Comparison of ENCODE assay signal across 20 cellular contexts in the genomic region with DNA sequence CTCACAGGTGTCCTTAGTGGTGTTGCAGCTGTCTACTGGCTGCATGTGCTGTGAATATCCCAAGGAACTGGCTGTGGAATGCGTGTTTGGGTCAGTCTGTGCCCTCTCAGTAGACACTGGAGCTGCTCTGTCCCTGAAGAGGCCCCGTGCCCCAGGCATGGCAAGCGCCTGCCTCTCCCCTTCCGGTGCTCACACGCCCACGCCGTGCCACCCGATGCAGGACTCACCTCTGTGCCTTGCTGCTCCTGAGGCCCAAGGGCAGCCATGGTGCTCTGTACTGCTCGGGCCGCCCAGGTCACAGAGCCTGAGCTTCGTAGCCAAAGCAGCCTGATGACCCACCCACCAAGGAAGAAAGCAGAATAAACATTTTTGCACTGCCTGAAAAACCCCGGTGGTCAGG. TPM values are rescaled to one million over a fixed set of nuclear protein-coding genes. Genes with fewer than 3 reads are reported as not detected.
DNase-seq lines count a peak whose midpoint lies in the region; ATAC-seq, FAIRE-seq and TF ChIP-seq lines count a peak whose summit lies in the region.
"Had no signal": no experiment of that assay in that cellular context is flagged by ENCODE, and none has a peak within 500 bp of the region (broad histone marks: within the 10 kb centered on the region; RNA-seq: fewer than 3 reads in every experiment).

No MANE protein-coding gene starts in this region.

- ATAC-seq in GM21529 (IDR thresholded peaks at IDR 0.05; ENCODE audit: unreplicated experiment): no peak
- ATAC-seq: activated CD8-positive, alpha-beta T cell treated with anti-CD3 and anti-CD28 coated beads, Interleukin-2, amount 10 ng/mL, durations not matched to agents 7 days and 5 days; left lobe of liver; pancreas had no signal

- intact Hi-C loops in kidney (cut with DNase I): no loop called here
- intact Hi-C loops in stomach (cut with DNase I; ENCODE audit: low total_unique reads): no loop called here

- peak; percentile 11 for DNase-seq in stimulated activated CD4-positive, alpha-beta T cell treated with anti-CD3 and anti-CD28 coated beads, Interleukin-4, amount 100 ng/mL, for 24 hours
- DNase-seq in stimulated activated CD4-positive, alpha-beta T cell treated with anti-CD3 and anti-CD28 coated beads, Interleukin-4, amount 100 ng/mL, for 4 hours: no peak
- DNase-seq in SJCRH30 (peak; percentile 37 to 49), kidney (peak; percentile 78), stomach (peak; percentile 49), SIG-M5 (lab: John Stamatoyannopoulos, UW) (no peak), GDM1 (lab: John Stamatoyannopoulos, UW) (no peak)
- DNase-seq: activated CD8-positive, alpha-beta T cell treated with anti-CD3 and anti-CD28 coated beads, Interleukin-2, amount 10 ng/mL, durations not matched to agents 7 days and 5 days; amniotic stem cell; cerebellar nuclear complex; hypothalamus; MV-4-11; NCI-H2029 treated with DMSO at 0.1 percent for 48 hours; NCI-H524 had no signal

- H3K36me3 ChIP-seq in SJCRH30 (no peaks in the 10 kb centered on the region), kidney (ENCODE audit: control insufficient read depth in 1 of 2, insufficient read depth in 2 of 2, low read length in 2 of 2) (peaks cover 7 to 19% of the 10 kb centered on the region in 2 donors), stomach (peaks cover 35 to 52% (median 51%) of the 10 kb centered on the region in 4 donors)

- H3K4me3 ChIP-seq in SJCRH30 (no peak overlapping the region), kidney (ENCODE audit: low read length in 2 of 2) (no peak overlapping the region), stomach (no peak overlapping the region)
- H3K4me3 ChIP-seq: pancreas, smooth muscle cell, tibial nerve had no signal

- peaks cover 12% of the 10 kb centered on the region; the same call in 1 of the 2 replicates for H3K4me1 ChIP-seq in SJCRH30
- no peaks in the 10 kb centered on the region for H3K4me1 ChIP-seq in kidney (ENCODE audit: control insufficient read depth in 1 of 2, insufficient read depth in 1 of 2, low read depth in 1 of 2, low read length in 2 of 2)
- H3K4me1 ChIP-seq in stomach: peaks cover 0 to 19% (median 15%) of the 10 kb centered on the region in 4 donors

- H3K9me3 ChIP-seq in SJCRH30 (replicated peaks) (no peaks in the 10 kb centered on the region), kidney (ENCODE audit: control insufficient read depth in 1 of 2, low read length in 2 of 2) (no peaks in the 10 kb centered on the region), stomach (no peaks in the 10 kb centered on the region)
- H3K9me3 ChIP-seq: pancreas, tibial nerve had no signal

- 26 to 75% (median 48%) methylated on average over 7 to 12 of the region's 12 CpGs for WGBS in stomach, 5 donors

- H3K27ac ChIP-seq in SJCRH30: no peak overlapping the region
- H3K27ac ChIP-seq in kidney (ENCODE audit: low read depth in 2 of 2, low read length in 2 of 2): no peak overlapping the region
- peak overlapping the region in 2 of 5 donors; percentile 7 to 14 for H3K27ac ChIP-seq in stomach
- H3K27ac ChIP-seq: pancreas had no signal

- H3K9ac ChIP-seq in kidney (ENCODE audit: low read length in 2 of 2): no peak overlapping the region

- H3K27me3 ChIP-seq in SJCRH30 (no peaks in the 10 kb centered on the region), stomach (no peaks in the 10 kb centered on the region)
- H3K27me3 ChIP-seq: pancreas, tibial nerve had no signal

- TF ChIP-seq CTCF in kidney (IDR thresholded peaks at IDR 0.05; ENCODE audit: borderline replicate concordance, extremely low read depth, insufficient read depth) (no peak), stomach (IDR thresholded peaks at IDR 0.05) (no peak)

- no peak for TF ChIP-seq POLR2A in stomach (IDR thresholded peaks at IDR 0.05)

- no peak for FAIRE-seq in kidney (lab: Jason Lieb, UNC)
- FAIRE-seq: GM12892, pancreas had no signal

- no peak for TF ChIP-seq EP300 in stomach (IDR thresholded peaks at IDR 0.05)

RNA-seq across cellular contexts. Expression of a gene that starts 10.0 kb away (rescaled TPM):
- not detected in 2 replicates for total RNA-seq in SJCRH30 (2014; rRNA removed; shearing (Covaris generic))
- total RNA-seq in kidney (5.9 TPM), stomach (10 to 100 TPM in 2 of 5 donors, 1 to 10 TPM in 3; 2.6 to 24.6 (median 7.0) TPM)
- polyA plus RNA-seq in kidney (ENCODE audit: insufficient read depth, low read depth, low replicate concordance) (2.5 TPM), stomach (10 to 100 TPM in 2 of 3 donors, 1 to 10 TPM in 1; 7.3 to 26.3 (median 11.9) TPM)
- total RNA-seq: activated CD8-positive, alpha-beta T cell treated with anti-CD3 and anti-CD28 coated beads, Interleukin-2, amount 10 ng/mL, durations not matched to agents 7 days and 5 days had no signal

RNA-seq across cellular contexts. Expression of a gene that starts 14.7 kb away (rescaled TPM):
- not detected in 2 replicates for total RNA-seq in SJCRH30 (2014; rRNA removed; shearing (Covaris generic))
- total RNA-seq in kidney (0.88 TPM), stomach (10 to 100 TPM in 2 of 5 donors, 1 to 10 TPM in 2, not detected in 1; 3.1 to 39.7 (median 11.0) TPM)
- polyA plus RNA-seq in kidney (ENCODE audit: insufficient read depth, low read depth, low replicate concordance) (not detected), stomach (10 to 100 TPM in 1 of 3 donors, 1 to 10 TPM in 2; 5.2 to 50.4 (median 9.6) TPM)
- total RNA-seq: activated CD8-positive, alpha-beta T cell treated with anti-CD3 and anti-CD28 coated beads, Interleukin-2, amount 10 ng/mL, durations not matched to agents 7 days and 5 days; tibial nerve had no signal

RNA-seq across cellular contexts. Expression of a gene that starts 17.3 kb away (rescaled TPM):
- 0.18 and 0.38 TPM in 2 replicates for total RNA-seq in SJCRH30 (2014; rRNA removed; shearing (Covaris generic))
- total RNA-seq in kidney: not detected
- not detected for polyA plus RNA-seq in kidney (ENCODE audit: insufficient read depth, low read depth, low replicate concordance)
- total RNA-seq in stomach: 100 to 1,000 TPM in 1 of 5 donors, 10 to 100 TPM in 3, not detected in 1; 32.3 to 118 (median 65.1) TPM
- polyA plus RNA-seq in stomach: 100 to 1,000 TPM; 142 to 932 (median 584) TPM
- total RNA-seq: activated CD8-positive, alpha-beta T cell treated with anti-CD3 and anti-CD28 coated beads, Interleukin-2, amount 10 ng/mL, durations not matched to agents 7 days and 5 days had no signal

RNA-seq across cellular contexts. Expression of a gene that starts 31.1 kb away (rescaled TPM):
- total RNA-seq in SJCRH30 (2014; rRNA removed; shearing (Covaris generic)): 28.3 and 28.9 TPM in 2 replicates
- 109 TPM for total RNA-seq in kidney
- 65.3 TPM for polyA plus RNA-seq in kidney (ENCODE audit: insufficient read depth, low read depth, low replicate concordance)
- total RNA-seq in stomach: 10 to 100 TPM; 14.6 to 87.2 (median 60.3) TPM
- polyA plus RNA-seq in stomach: 10 to 100 TPM; 13.1 to 34.9 (median 29.5) TPM

RNA-seq across cellular contexts. Expression of a gene that starts 36.5 kb away (rescaled TPM):
- total RNA-seq in SJCRH30 (2014; rRNA removed; shearing (Covaris generic)): 38.0 and 47.4 TPM in 2 replicates
- total RNA-seq in kidney (72.0 TPM), stomach (100 to 1,000 TPM; 100 to 221 (median 121) TPM)
- polyA plus RNA-seq in kidney (ENCODE audit: insufficient read depth, low read depth, low replicate concordance) (56.3 TPM), stomach (100 to 1,000 TPM in 1 of 3 donors, 10 to 100 TPM in 2; 77.5 to 108 (median 82.2) TPM)

Comparison
In these comparisons a context has a peak if more than half of its experiments do, and no peak if none do; other contexts are left out.
1. DNase-seq: peak in stimulated activated CD4-positive, alpha-beta T cell treated with anti-CD3 and anti-CD28 coated beads, Interleukin-4, amount 100 ng/mL, for 24 hours (single experiment), SJCRH30 (2 of 2), kidney (single experiment) and stomach (single experiment); none in stimulated activated CD4-positive, alpha-beta T cell treated with anti-CD3 and anti-CD28 coated beads, Interleukin-4, amount 100 ng/mL, for 4 hours (0 of 2), SIG-M5 (single experiment) and GDM1 (single experiment).